Comparison of ENCODE assay signal across 1 cellular context in genomic region chr3:53161345-53161819, GRCh38.
TF ChIP-seq lines count a peak whose summit lies in the region.

No MANE protein-coding gene starts in this region.

TF ChIP-seq in IMR-90, 13 proteins besides CTCF, POLR2A, EP300 and RAD21:
- TF ChIP-seq CEBPB (IDR thresholded peaks at IDR 0.05; ENCODE audit: low read depth, low read length), result no peak
- no peak for TF ChIP-seq RCOR1 (IDR thresholded peaks at IDR 0.05; ENCODE audit: insufficient replicate concordance, low read length)
- no peak for TF ChIP-seq MXI1 (IDR thresholded peaks at IDR 0.05; ENCODE audit: borderline replicate concordance, low read depth, low read length)
- no peak for TF ChIP-seq NFE2L2 (IDR thresholded peaks at IDR 0.05; ENCODE audit: low read depth, low read length)
- no peak for TF ChIP-seq RFX5 (IDR thresholded peaks at IDR 0.05; ENCODE audit: low read depth, low read length)
- TF ChIP-seq ELK1 (IDR thresholded peaks at IDR 0.05; ENCODE audit: borderline replicate concordance, low read depth, low read length), result no peak
- TF ChIP-seq MAFK (IDR thresholded peaks at IDR 0.05; ENCODE audit: low read depth, low read length), result no peak
- TF ChIP-seq USF2 (IDR thresholded peaks at IDR 0.05; ENCODE audit: low read depth, low read length), result no peak
- TF ChIP-seq MAZ (IDR thresholded peaks at IDR 0.05; ENCODE audit: borderline replicate concordance, low read depth, low read length), result no peak
